ENCODE assay signal across 8 cellular contexts in the genomic region with DNA sequence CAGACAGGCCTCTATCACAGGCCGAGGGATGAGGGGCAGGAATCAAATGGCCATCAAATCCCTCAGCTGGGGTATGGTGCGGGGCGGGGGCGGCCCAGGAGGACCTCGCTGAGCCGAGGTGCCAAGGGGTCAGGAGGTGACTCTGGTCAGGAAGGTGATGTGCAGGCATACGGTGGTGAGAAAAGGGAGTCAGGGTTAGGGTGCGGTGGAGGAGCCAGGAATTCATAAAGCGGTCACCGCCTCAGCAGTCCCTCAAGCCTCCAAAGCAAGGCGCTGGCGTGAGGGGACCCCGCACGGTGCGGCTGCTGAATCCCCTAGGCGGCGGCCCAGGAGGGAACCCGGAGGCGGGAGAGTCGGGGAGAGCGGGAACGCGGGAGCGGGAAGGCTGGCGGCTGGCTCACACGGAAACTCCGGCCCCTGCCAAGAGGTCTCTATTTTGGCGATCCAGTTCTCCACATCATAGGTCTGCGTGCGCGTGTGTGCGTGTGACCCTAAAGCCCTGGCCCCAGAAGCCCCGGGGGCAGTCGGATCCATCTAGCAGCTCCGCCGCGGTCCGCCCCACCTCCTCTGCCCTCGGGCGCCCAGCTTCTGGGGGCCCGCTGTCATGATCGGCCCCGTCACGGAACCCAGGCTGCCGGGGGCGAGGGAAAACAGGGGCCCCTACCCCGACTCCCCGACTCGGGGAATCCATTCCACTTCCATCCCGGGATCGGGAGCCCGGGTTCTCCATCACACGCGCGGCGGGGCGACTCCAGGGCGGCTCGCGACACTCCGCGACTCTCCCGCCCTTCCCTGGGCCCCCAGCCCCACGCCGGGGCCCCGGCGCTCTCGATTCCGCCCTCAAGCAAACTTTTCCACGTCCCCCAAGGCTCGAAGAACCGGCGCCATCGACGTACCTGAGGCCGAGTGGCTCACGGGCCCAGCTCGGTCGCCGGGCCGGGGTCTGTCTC.
DNase-seq lines count a peak whose midpoint lies in the region; ATAC-seq lines count a peak whose summit lies in the region.

No MANE protein-coding gene starts in this region.

- no peaks in the 10 kb centered on the region for H3K9me3 Mint-ChIP-seq in activated naive CD4-positive, alpha-beta T cell treated with anti-CD3 and anti-CD28 coated beads, Interleukin-2, amount 50 U/mL, for 24 hours

- no peaks in the 10 kb centered on the region for H3K9me3 ChIP-seq in iPS-15b (ENCODE audit: control insufficient read depth, insufficient read depth, low read length)

- no peaks in the 10 kb centered on the region for H3K27me3 Mint-ChIP-seq in activated naive CD4-positive, alpha-beta T cell treated with anti-CD3 and anti-CD28 coated beads, Interleukin-2, amount 50 U/mL, for 24 hours

- H3K4me1 Mint-ChIP-seq in activated naive CD4-positive, alpha-beta T cell treated with anti-CD3 and anti-CD28 coated beads, Interleukin-2, amount 50 U/mL, for 24 hours, result peaks cover 37% of the 10 kb centered on the region

- H3K36me3 ChIP-seq in iPS-15b (ENCODE audit: control insufficient read depth, insufficient read depth, low read length), result no peaks in the 10 kb centered on the region

- H3K9ac ChIP-seq in iPS-15b (ENCODE audit: low read depth, low read length), result no peak overlapping the region

- no peaks in the 10 kb centered on the region for H3K36me3 Mint-ChIP-seq in activated naive CD4-positive, alpha-beta T cell treated with anti-CD3 and anti-CD28 coated beads, Interleukin-2, amount 50 U/mL, for 24 hours

- peak overlapping the region; percentile 92 for H3K4me3 Mint-ChIP-seq in activated naive CD4-positive, alpha-beta T cell treated with anti-CD3 and anti-CD28 coated beads, Interleukin-2, amount 50 U/mL, for 24 hours

- H3K4me1 ChIP-seq in iPS-15b (ENCODE audit: control insufficient read depth, insufficient read depth, low read length), result peaks cover 8% of the 10 kb centered on the region

- H3K27ac Mint-ChIP-seq in activated naive CD4-positive, alpha-beta T cell treated with anti-CD3 and anti-CD28 coated beads, Interleukin-2, amount 50 U/mL, for 24 hours, result peak overlapping the region; percentile 95

- ATAC-seq in HG03521 (IDR thresholded peaks at IDR 0.05; ENCODE audit: unreplicated experiment) (peak; percentile 6), GM21423 (IDR thresholded peaks at IDR 0.05; ENCODE audit: unreplicated experiment) (no peak), GM21737 (IDR thresholded peaks at IDR 0.05; ENCODE audit: unreplicated experiment) (no peak)
- peak; percentile 3 for ATAC-seq in stimulated activated naive CD8-positive, alpha-beta T cell treated with anti-CD3 and anti-CD28 coated beads, Interleukin-15, Interleukin-2, amounts not matched to agents 100 U/mL and 50 U/mL, for 24 hours

- H3K4me3 ChIP-seq in iPS-15b (ENCODE audit: low read depth, low read length), result peak overlapping the region; percentile 53

- H3K27me3 ChIP-seq in iPS-15b (ENCODE audit: control insufficient read depth, insufficient read depth, low read length), result peaks cover 44% of the 10 kb centered on the region

- DNase-seq in DMS53 (lab: John Stamatoyannopoulos, UW) (peak; percentile 57), DMS53 treated with DMSO at 0.1 percent for 48 hours (lab: John Stamatoyannopoulos, UW; ENCODE audit: unreplicated experiment) (no peak)
- peak; percentile 20 for DNase-seq in stimulated activated naive CD8-positive, alpha-beta T cell treated with anti-CD3 and anti-CD28 coated beads, Interleukin-15, Interleukin-2, amounts not matched to agents 100 U/mL and 50 U/mL, for 24 hours

Comparison
In these comparisons a context has a peak if more than half of its experiments do, and no peak if none do; other contexts are left out.
1. ATAC-seq: peak in HG03521 (single experiment) and stimulated activated naive CD8-positive, alpha-beta T cell treated with anti-CD3 and anti-CD28 coated beads, Interleukin-15, Interleukin-2, amounts not matched to agents 100 U/mL and 50 U/mL, for 24 hours (single experiment); none in GM21423 (single experiment) and GM21737 (single experiment).